In the genomic region with DNA sequence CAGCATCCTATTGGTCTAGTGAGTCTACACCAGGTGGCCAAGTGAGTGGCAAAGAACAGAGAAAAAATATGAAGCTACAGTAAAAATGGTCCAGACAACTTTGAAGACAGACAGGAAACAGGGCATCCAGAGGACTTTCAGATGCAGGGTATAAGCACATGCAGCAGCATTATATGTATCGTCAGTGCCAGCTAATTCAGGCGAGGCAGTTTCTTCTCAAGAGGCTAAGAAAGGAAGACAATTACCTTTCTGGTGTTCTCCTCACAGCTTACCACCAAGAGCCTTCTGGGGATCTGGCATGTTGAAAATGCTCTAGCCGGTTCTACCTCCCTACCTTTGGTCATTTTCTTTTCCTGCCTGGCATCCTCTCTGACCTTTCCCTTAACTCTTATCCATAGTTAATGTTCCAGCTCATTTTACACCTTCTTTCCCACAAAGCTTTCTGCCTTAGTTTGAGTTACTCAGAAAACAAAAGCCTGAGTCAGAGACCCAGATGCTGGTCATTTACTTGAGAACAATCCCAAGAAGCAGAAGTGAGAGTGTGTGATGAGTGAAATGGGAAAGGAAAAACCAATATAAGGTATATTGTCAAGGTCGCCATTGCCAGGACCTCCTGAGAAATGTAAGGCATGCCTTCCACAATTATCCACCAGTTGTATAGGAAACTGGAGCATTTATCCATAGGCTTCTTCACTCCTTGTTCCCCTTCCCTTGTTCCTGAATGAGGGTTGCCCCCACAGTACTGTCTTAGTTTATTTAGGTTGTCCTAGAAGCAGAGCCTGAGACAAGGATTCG, we compare ENCODE assay signal across 14 cellular contexts.
DNase-seq lines count a peak whose midpoint lies in the region; ATAC-seq and TF ChIP-seq lines count a peak whose summit lies in the region.
"Had no signal": no experiment of that assay in that cellular context is flagged by ENCODE, and none has a peak within 500 bp of the region (broad histone marks: within the 10 kb centered on the region; RNA-seq: fewer than 3 reads in every experiment).

No MANE protein-coding gene starts in this region.

- no peaks in the 10 kb centered on the region for H3K27me3 ChIP-seq in GM23248 (replicated peaks; ENCODE audit: insufficient read depth)

- peaks cover 10% of the 10 kb centered on the region for H3K4me1 ChIP-seq in GM23248 (ENCODE audit: insufficient read depth)

- H3K9ac ChIP-seq in GM23248 = no peak overlapping the region

- no peaks in the 10 kb centered on the region for H4K20me1 ChIP-seq in GM23248 (ENCODE audit: insufficient read depth)

- no peak overlapping the region for H3K4me3 ChIP-seq in GM23248

- DNase-seq in GM23248 (peak; percentile 47), kidney glomerular epithelial cell (lab: John Stamatoyannopoulos, UW) (peak; percentile 44), NCI-H226 (no peak), GM03348 (ENCODE audit: low spot score) (no peak), Calu3 (no peak)
- DNase-seq: activated CD4-positive, alpha-beta T cell treated with anti-CD3 and anti-CD28 coated beads, Interleukin-2, amount 10 ng/mL, durations not matched to agents 24 days and 14 days; mesenchymal stem cell; NCI-H69; stimulated activated CD4-positive, alpha-beta T cell treated with anti-CD3 and anti-CD28 coated beads, Interleukin-4, amount 100 ng/mL, for 1 hour; substantia nigra had no signal

- no peak overlapping the region for H3K27ac ChIP-seq in GM23248
- H3K27ac ChIP-seq: C4-2B had no signal

- H3K9me3 Mint-ChIP-seq in Calu3 (ENCODE audit: low read depth, unreplicated experiment) = no peaks in the 10 kb centered on the region
- H3K9me3 Mint-ChIP-seq: activated CD4-positive, alpha-beta T cell treated with anti-CD3 and anti-CD28 coated beads, Interleukin-2, amount 10 ng/mL, durations not matched to agents 24 days and 14 days had no signal

- no peaks in the 10 kb centered on the region for H3K4me1 Mint-ChIP-seq in Calu3 (ENCODE audit: low read depth, unreplicated experiment)
- H3K4me1 Mint-ChIP-seq: activated CD4-positive, alpha-beta T cell treated with anti-CD3 and anti-CD28 coated beads, Interleukin-2, amount 10 ng/mL, durations not matched to agents 24 days and 14 days had no signal

- H3K4me2 ChIP-seq in GM23248 (ENCODE audit: unreplicated experiment) = no peak overlapping the region

- H3F3A ChIP-seq in GM23248 (ENCODE audit: insufficient read depth) = no peaks in the 10 kb centered on the region

- H3K4me3 Mint-ChIP-seq in Calu3 (ENCODE audit: low read depth, unreplicated experiment) = no peak overlapping the region
- H3K4me3 Mint-ChIP-seq: activated CD4-positive, alpha-beta T cell treated with anti-CD3 and anti-CD28 coated beads, Interleukin-2, amount 10 ng/mL, durations not matched to agents 24 days and 14 days had no signal

- no peaks in the 10 kb centered on the region for H3K36me3 Mint-ChIP-seq in Calu3 (ENCODE audit: insufficient read depth, unreplicated experiment)

- no peak overlapping the region for H2AFZ ChIP-seq in GM23248

- CTCF ChIA-PET in Calu3 (lab: Charles Lee) = no interaction called here

- BruUV-seq in Calu3 (replicated peaks; lab: Mats Ljungman, UMichigan) = no TSS peak

- H3K36me3 ChIP-seq in GM23248 (ENCODE audit: low read depth) = no peaks in the 10 kb centered on the region

- H3K9me2 ChIP-seq in GM23248 (ENCODE audit: insufficient read depth) = no peaks in the 10 kb centered on the region

- no peak for TF ChIP-seq CTCF in Calu3 (IDR thresholded peaks at IDR 0.05; ENCODE audit: unreplicated experiment)

- in situ Hi-C loops in GM23248 (cut with MboI) = no loop called here

- H3K9me3 ChIP-seq in GM23248 (ENCODE audit: low read depth) = no peaks in the 10 kb centered on the region

- intact Hi-C loops in Calu3 (cut with micrococcal nuclease; ENCODE audit: unreplicated experiment) = no loop called here

- H3K27ac Mint-ChIP-seq in Calu3 (ENCODE audit: unreplicated experiment) = no peak overlapping the region
- H3K27ac Mint-ChIP-seq: activated CD4-positive, alpha-beta T cell treated with anti-CD3 and anti-CD28 coated beads, Interleukin-2, amount 10 ng/mL, durations not matched to agents 24 days and 14 days had no signal

- H3K27me3 Mint-ChIP-seq in Calu3 (ENCODE audit: unreplicated experiment) = no peaks in the 10 kb centered on the region
- H3K27me3 Mint-ChIP-seq: activated CD4-positive, alpha-beta T cell treated with anti-CD3 and anti-CD28 coated beads, Interleukin-2, amount 10 ng/mL, durations not matched to agents 24 days and 14 days had no signal

- H3K79me2 ChIP-seq in GM23248 (ENCODE audit: insufficient read depth) = no peaks in the 10 kb centered on the region

- 86 to 88% methylated on average over 5 of the region's 5 CpGs for WGBS in GM23248 (ENCODE audit: low coverage in 1 of 2, low lambda C conversion rate in 2 of 2, missing lambda C conversion rate in 2 of 2), 2 experiments

- ATAC-seq in GM18858 (IDR thresholded peaks at IDR 0.05; ENCODE audit: unreplicated experiment) = peak; percentile 54
- peak; percentile 69 for ATAC-seq in HG03432 (IDR thresholded peaks at IDR 0.05; ENCODE audit: unreplicated experiment)
- ATAC-seq in HG03097 (IDR thresholded peaks at IDR 0.05; ENCODE audit: low FRiP score, unreplicated experiment) = no peak

Comparison
In these comparisons a context has a peak if more than half of its experiments do, and no peak if none do; other contexts are left out.
1. DNase-seq: peak in GM23248 (single experiment) and kidney glomerular epithelial cell (single experiment); none in NCI-H226 (single experiment), GM03348 (single experiment) and Calu3 (single experiment).